In genomic region chr15:65245096-65245849, GRCh38 we compare ENCODE assay signal across 12 cellular contexts. TPM values are rescaled to one million over a fixed set of nuclear protein-coding genes. Genes with fewer than 3 reads are reported as not detected.
A peak's percentile ranks its signal among the peaks of the same experiment; 100 is the strongest.
DNase-seq lines count a peak whose midpoint lies in the region; ATAC-seq and TF ChIP-seq lines count a peak whose summit lies in the region.
"Had no signal": no experiment of that assay in that cellular context is flagged by ENCODE, and none has a peak within 500 bp of the region (broad histone marks: within the 10 kb centered on the region; RNA-seq: fewer than 3 reads in every experiment).

No MANE protein-coding gene starts in this region.

- H3K4me1 ChIP-seq in esophagus squamous epithelium (peaks cover 7 to 49% (median 21%) of the 10 kb centered on the region in 3 donors), lower lobe of right lung (no peaks in the 10 kb centered on the region), testis (peaks cover 29% of the 10 kb centered on the region), Caco-2 (no peaks in the 10 kb centered on the region)

- H3K27ac ChIP-seq in esophagus squamous epithelium (peak overlapping the region; percentile 39 to 81 (median 76)), lower lobe of right lung (peak overlapping the region; percentile 10), testis (peak overlapping the region; percentile 8 to 80)

- H3K36me3 ChIP-seq in esophagus squamous epithelium (no peaks in the 10 kb centered on the region), lower lobe of right lung (no peaks in the 10 kb centered on the region), testis (ENCODE audit: low read depth, missing control alignments) (no peaks in the 10 kb centered on the region), Caco-2 (ENCODE audit: control insufficient read depth, insufficient read depth, low read length) (no peaks in the 10 kb centered on the region)

- H3K4me3 ChIP-seq in esophagus squamous epithelium (no peak overlapping the region), lower lobe of right lung (no peak overlapping the region), testis (no peak overlapping the region), Caco-2 (ENCODE audit: low read depth, low read length) (no peak overlapping the region)

- ATAC-seq in lower lobe of right lung (peak; percentile 42 to 55), HG02642 (IDR thresholded peaks at IDR 0.05; ENCODE audit: poor library complexity, unreplicated experiment) (no peak)
- ATAC-seq: stimulated activated memory B cell treated with anti-CD40 and anti-IgM and Interleukin-4, amounts not matched to agents 10 μg/mL and 1 μg/mL and 100 μg/mL, for 72 hours had no signal

- H3K36me3 Mint-ChIP-seq in Caco-2 (ENCODE audit: insufficient read depth, unreplicated experiment), result peaks cover under 1% of the 10 kb centered on the region

- TF ChIP-seq POLR2A in esophagus squamous epithelium (IDR thresholded peaks at IDR 0.05) (no peak), testis (IDR thresholded peaks at IDR 0.05) (no peak)

- no peak overlapping the region for H3K4me3 Mint-ChIP-seq in Caco-2 (ENCODE audit: unreplicated experiment)
- H3K4me3 Mint-ChIP-seq: stimulated activated memory B cell treated with anti-CD40 and anti-IgM and Interleukin-4, amounts not matched to agents 10 μg/mL and 1 μg/mL and 100 μg/mL, for 72 hours had no signal

- no TSS peak for BruUV-seq in Caco-2 (replicated peaks; lab: Mats Ljungman, UMichigan)

- POLR2A ChIA-PET in Caco-2 (lab: Charles Lee), result interaction anchor here (0.6 kb wide), 1 partner anchor 11 kb away, joined by 4 read pairs; no protein-coding TSS in a partner anchor

- CTCF ChIA-PET in Caco-2 (lab: Charles Lee), result interaction anchor here (0.9 kb wide), 1 partner anchor 26 kb away, joined by 5 read pairs; no protein-coding TSS in a partner anchor

- intact Hi-C loops in esophagus squamous epithelium (cut with DNase I) (no loop called here), lower lobe of right lung (cut with DNase I) (no loop called here), testis (cut with DNase I; ENCODE audit: low total_unique reads) (no loop called here), Caco-2 (cut with micrococcal nuclease; ENCODE audit: unreplicated experiment) (no loop called here)

- WGBS in esophagus squamous epithelium, 2 donors, result 79 to 80% methylated on average over 3 to 6 of the region's 11 CpGs
- 51 to 63% methylated on average over 5 to 11 of the region's 11 CpGs for WGBS in testis, 2 donors

- DNase-seq in RKO (ENCODE audit: low spot score) (peak; percentile 45), esophagus squamous epithelium (lab: John Stamatoyannopoulos, UW) (no peak), lower lobe of right lung (no peak), testis (peak; percentile 57), MV-4-11 (lab: John Stamatoyannopoulos, UW) (no peak), Caco-2 (no peak), kidney glomerular epithelial cell (lab: John Stamatoyannopoulos, UW) (no peak)
- DNase-seq: activated T-cell treated with anti-CD3 and anti-CD28 coated beads, Interleukin-2, amount 50 U/mL, for 48 hours; NCI-H146 had no signal

- TF ChIP-seq CTCF in esophagus squamous epithelium (IDR thresholded peaks at IDR 0.05) (no peak), lower lobe of right lung (IDR thresholded peaks at IDR 0.05) (no peak), testis (IDR thresholded peaks at IDR 0.05) (no peak), Caco-2 (IDR thresholded peaks at IDR 0.05; ENCODE audit: insufficient read depth in 1 of 2, low read depth in 1 of 2, low read length in 1 of 2, severe bottlenecking in 1 of 2, unreplicated experiment in 1 of 2) (no peak)

- H3K27me3 Mint-ChIP-seq in Caco-2 (ENCODE audit: insufficient read depth, unreplicated experiment), result no peaks in the 10 kb centered on the region
- H3K27me3 Mint-ChIP-seq: stimulated activated memory B cell treated with anti-CD40 and anti-IgM and Interleukin-4, amounts not matched to agents 10 μg/mL and 1 μg/mL and 100 μg/mL, for 72 hours had no signal

- H3K4me1 Mint-ChIP-seq in Caco-2 (ENCODE audit: low read depth, unreplicated experiment), result no peaks in the 10 kb centered on the region

- no peaks in the 10 kb centered on the region for H3K27me3 ChIP-seq in esophagus squamous epithelium
- H3K27me3 ChIP-seq in lower lobe of right lung (ENCODE audit: low read depth), result no peaks in the 10 kb centered on the region
- no peaks in the 10 kb centered on the region for H3K27me3 ChIP-seq in testis
- no peaks in the 10 kb centered on the region for H3K27me3 ChIP-seq in Caco-2 (replicated peaks; ENCODE audit: control insufficient read depth, insufficient read depth, low read length)

- no peak overlapping the region for H3K27ac Mint-ChIP-seq in Caco-2 (ENCODE audit: unreplicated experiment)
- H3K27ac Mint-ChIP-seq: stimulated activated memory B cell treated with anti-CD40 and anti-IgM and Interleukin-4, amounts not matched to agents 10 μg/mL and 1 μg/mL and 100 μg/mL, for 72 hours had no signal

- H3K9me3 ChIP-seq in esophagus squamous epithelium (no peaks in the 10 kb centered on the region), lower lobe of right lung (no peaks in the 10 kb centered on the region), testis (no peaks in the 10 kb centered on the region), Caco-2 (no peaks in the 10 kb centered on the region)

- H3K9me3 Mint-ChIP-seq in Caco-2 (ENCODE audit: unreplicated experiment), result no peaks in the 10 kb centered on the region
- H3K9me3 Mint-ChIP-seq: stimulated activated memory B cell treated with anti-CD40 and anti-IgM and Interleukin-4, amounts not matched to agents 10 μg/mL and 1 μg/mL and 100 μg/mL, for 72 hours had no signal

RNA-seq across cellular contexts. Expression of gene CILP, which starts 34.0 kb away (rescaled TPM):
- total RNA-seq in esophagus squamous epithelium (10 to 100 TPM in 1 of 4 donors, 1 to 10 TPM in 3; 2.5 to 78.0 (median 5.5) TPM), lower lobe of right lung (10.2 TPM), testis (10 to 100 TPM in 1 of 2 donors, 1 to 10 TPM in 1; 8.0 to 27.1 TPM), Caco-2 (2022) (not detected in 2 replicates)
- polyA plus RNA-seq in testis (ENCODE audit: insufficient read depth, low read depth, low replicate concordance), result 48.6 TPM
- total RNA-seq: dermis microvascular lymphatic vessel endothelial cell had no signal

RNA-seq across cellular contexts. Expression of gene PARP16, which starts 41.4 kb away (rescaled TPM):
- total RNA-seq in esophagus squamous epithelium (1 to 10 TPM; 5.7 to 8.6 (median 6.3) TPM), lower lobe of right lung (8.8 TPM), testis (10 to 100 TPM; 24.3 to 30.9 TPM), Caco-2 (2022) (6.9 and 9.5 TPM in 2 replicates)
- 12.3 TPM for polyA plus RNA-seq in testis (ENCODE audit: insufficient read depth, low read depth, low replicate concordance)

RNA-seq across cellular contexts. Expression of gene RNU5A-1, which starts 50.6 kb away (rescaled TPM):
- total RNA-seq in esophagus squamous epithelium (not detected), lower lobe of right lung (not detected), testis (not detected), Caco-2 (2022) (not detected in 2 replicates)
- polyA plus RNA-seq in testis (ENCODE audit: insufficient read depth, low read depth, low replicate concordance), result not detected
- total RNA-seq: dermis microvascular lymphatic vessel endothelial cell had no signal

RNA-seq across cellular contexts. Expression of gene RNU5B-1, which starts 59.2 kb away (rescaled TPM):
- total RNA-seq in esophagus squamous epithelium, result not detected
- total RNA-seq in lower lobe of right lung, result 47.6 TPM
- total RNA-seq in testis, result not detected
- polyA plus RNA-seq in testis (ENCODE audit: insufficient read depth, low read depth, low replicate concordance), result not detected
- not detected in 2 replicates for total RNA-seq in Caco-2 (2022)
- total RNA-seq: dermis microvascular lymphatic vessel endothelial cell had no signal

Comparison
In these comparisons a context has a peak if more than half of its experiments do, and no peak if none do; other contexts are left out.
1. DNase-seq: peak in RKO (single experiment) and testis (single experiment); none in esophagus squamous epithelium (single experiment), lower lobe of right lung (single experiment), MV-4-11 (single experiment), Caco-2 (0 of 2) and kidney glomerular epithelial cell (single experiment).
2. H3K27ac ChIP-seq: peak in every context shown above with its lines; median percentile 76 in esophagus squamous epithelium; 44 in testis; 10 in lower lobe of right lung.